Comparison of ENCODE assay signal across 22 cellular contexts in genomic region chrX:43008356-43008755, GRCh38.
DNase-seq lines count a peak whose midpoint lies in the region; ATAC-seq and TF ChIP-seq lines count a peak whose summit lies in the region.
"Had no signal": no experiment of that assay in that cellular context is flagged by ENCODE, and none has a peak within 500 bp of the region (broad histone marks: within the 10 kb centered on the region; RNA-seq: fewer than 3 reads in every experiment).

No MANE protein-coding gene starts in this region.

- H3K4me3 Mint-ChIP-seq in H9 (no peak overlapping the region), WTC11 (no peak overlapping the region)
- H3K4me3 Mint-ChIP-seq: CD8-positive, alpha-beta T cell had no signal

- no peak overlapping the region for H3K9ac ChIP-seq in H9 (ENCODE audit: extremely low read depth, insufficient read length, low read length)
- H3K9ac ChIP-seq: BLaER1 treated with 17β-estradiol and CSF1 and Interleukin-3, amounts not matched to agents 10 nM and 100 nM had no signal

- H2BK5ac ChIP-seq in H9 (ENCODE audit: insufficient read length, low read length), result no peak overlapping the region

- no peak overlapping the region for H4K5ac ChIP-seq in H9 (ENCODE audit: insufficient read length, low read depth, low read length)

- H3K56ac ChIP-seq in H9 (ENCODE audit: insufficient read length, low read depth, low read length), result no peak overlapping the region

- H2AK5ac ChIP-seq in H9 (ENCODE audit: insufficient read length, low read length), result no peak overlapping the region

- ATAC-seq in WTC11 (peak; percentile 50; the same call in 1 of the 2 replicates), HG03135 (IDR thresholded peaks at IDR 0.05; ENCODE audit: unreplicated experiment) (no peak)
- ATAC-seq: CD8-positive, alpha-beta T cell had no signal

- no peak overlapping the region for H4K91ac ChIP-seq in H9 (ENCODE audit: insufficient read length, low read depth, low read length)

- H3K4me1 ChIP-seq in H9 (ENCODE audit: insufficient read depth, low read length), result peaks cover 3% of the 10 kb centered on the region; the same call in 1 of the 2 replicates
- no peaks in the 10 kb centered on the region for H3K4me1 ChIP-seq in osteoblast (ENCODE audit: insufficient read depth, low read length)

- no peak overlapping the region for H4K8ac ChIP-seq in H9 (replicated peaks; ENCODE audit: insufficient read length, low read depth, low read length)

- H3K79me1 ChIP-seq in H9 (ENCODE audit: insufficient read depth, low read depth, low read length, poor library complexity, severe bottlenecking), result no peaks in the 10 kb centered on the region

- H2BK20ac ChIP-seq in H9 (ENCODE audit: low read depth, low read length, poor library complexity, severe bottlenecking), result no peak overlapping the region

- H3K9me3 ChIP-seq in H9 (ENCODE audit: control insufficient read depth, low read depth, low read length), result no peaks in the 10 kb centered on the region
- no peaks in the 10 kb centered on the region for H3K9me3 ChIP-seq in osteoblast (ENCODE audit: low read depth, low read length)
- H3K9me3 ChIP-seq: BLaER1 treated with 17β-estradiol and CSF1 and Interleukin-3, amounts not matched to agents 10 nM and 100 nM; HAP-1 had no signal

- H3K27ac Mint-ChIP-seq in H9 (peak overlapping the region; percentile 56 to 98 (median 88)), WTC11 (peak overlapping the region; percentile 92)
- H3K27ac Mint-ChIP-seq: CD8-positive, alpha-beta T cell had no signal

- H3K36me3 ChIP-seq in osteoblast (ENCODE audit: insufficient read depth, low read length), result no peaks in the 10 kb centered on the region
- H3K36me3 ChIP-seq: BLaER1 treated with 17β-estradiol and CSF1 and Interleukin-3, amounts not matched to agents 10 nM and 100 nM; HAP-1 had no signal

- H4K20me1 ChIP-seq in H9 (ENCODE audit: control insufficient read depth, insufficient read depth, insufficient read length) (no peaks in the 10 kb centered on the region), osteoblast (ENCODE audit: insufficient read depth, low read length) (no peaks in the 10 kb centered on the region)
- H4K20me1 ChIP-seq: BLaER1 treated with 17β-estradiol and CSF1 and Interleukin-3, amounts not matched to agents 10 nM and 100 nM had no signal

- no peak overlapping the region for H2BK15ac ChIP-seq in H9 (ENCODE audit: low read depth, low read length)

- H3K23ac ChIP-seq in H9 (ENCODE audit: insufficient read length, low read depth, low read length), result no peak overlapping the region

- DNase-seq in H9 (no peak), WTC11 (ENCODE audit: low spot score) (no peak), iPS DF 19.7 (ENCODE audit: low read depth, low spot score) (peak; percentile 17), AG08395 (ENCODE audit: low spot score) (no peak), coronary artery (ENCODE audit: low spot score) (no peak), osteoblast (ENCODE audit: insufficient read length, low spot score, missing footprints) (no peak)
- DNase-seq: ACHN; CD8-positive, alpha-beta T cell; GF-D8; Kasumi-1; NCI-H1694; NCI-H2081 treated with DMSO at 0.1 percent for 48 hours; NCI-H2171 treated with DMSO at 0.1 percent for 48 hours; NCI-H446; NCI-H526; PC-9; RPMI8226; SHP77 had no signal

- H3K14ac ChIP-seq in H9 (ENCODE audit: insufficient read depth, low read length), result no peak overlapping the region

- WGBS in H9 (ENCODE audit: extremely low coverage, insufficient read length, low lambda C conversion rate), result no CpG with 5 or more reads among the region's 1 CpG

- H3K27me3 Mint-ChIP-seq in H9 (ENCODE audit: low read depth), result no peaks in the 10 kb centered on the region
- no peaks in the 10 kb centered on the region for H3K27me3 Mint-ChIP-seq in WTC11 (ENCODE audit: low read depth)

- no peak overlapping the region for H3K4me3 ChIP-seq in coronary artery
- H3K4me3 ChIP-seq in osteoblast (ENCODE audit: insufficient read depth, low read length), result no peak overlapping the region
- H3K4me3 ChIP-seq: BLaER1 treated with 17β-estradiol and CSF1 and Interleukin-3, amounts not matched to agents 10 nM and 100 nM; HAP-1; PC-9; SK-N-MC had no signal

- H3K9me3 Mint-ChIP-seq in H9 (peaks cover 15 to 58% of the 10 kb centered on the region in 2 experiments), WTC11 (no peaks in the 10 kb centered on the region)
- H3K9me3 Mint-ChIP-seq: CD8-positive, alpha-beta T cell had no signal

- H3K4me1 Mint-ChIP-seq in H9 (peaks cover 44 to 49% of the 10 kb centered on the region in 2 experiments), WTC11 (peaks cover 42% of the 10 kb centered on the region)

- no peak for TF ChIP-seq CTCF in H9 (conservative IDR thresholded peaks at IDR 0.05)
- TF ChIP-seq CTCF in WTC11 (IDR thresholded peaks at IDR 0.05), result no peak
- TF ChIP-seq CTCF in coronary artery (IDR thresholded peaks at IDR 0.05), result no peak
- TF ChIP-seq CTCF in osteoblast (IDR thresholded peaks at IDR 0.05; ENCODE audit: extremely low read depth, low read depth, low read length), result no peak

- H3K79me2 ChIP-seq in H9 (ENCODE audit: insufficient read depth, low read length) (no peaks in the 10 kb centered on the region), osteoblast (ENCODE audit: insufficient read depth, low read length) (no peaks in the 10 kb centered on the region)

- no peak overlapping the region for H3K4ac ChIP-seq in H9 (ENCODE audit: low read depth, low read length)

- CTCF ChIA-PET in WTC11 (lab: Charles Lee), result no interaction called here

- H3K27me3 ChIP-seq in H9 (ENCODE audit: insufficient read depth, low read length), result no peaks in the 10 kb centered on the region
- H3K27me3 ChIP-seq in osteoblast (ENCODE audit: insufficient read depth, low read length), result no peaks in the 10 kb centered on the region

- no peak overlapping the region for H3K4me2 ChIP-seq in H9 (ENCODE audit: insufficient read depth, insufficient read length, low read length)
- no peak overlapping the region for H3K4me2 ChIP-seq in osteoblast (ENCODE audit: insufficient read depth, low read length)
- H3K4me2 ChIP-seq: BLaER1 treated with 17β-estradiol and CSF1 and Interleukin-3, amounts not matched to agents 10 nM and 100 nM; PC-9 had no signal

- no peaks in the 10 kb centered on the region for H3K23me2 ChIP-seq in H9 (ENCODE audit: insufficient read length, low read depth, low read length, poor library complexity, severe bottlenecking)

- POLR2A ChIA-PET in WTC11 (lab: Charles Lee), result no interaction called here

- H2AFZ ChIP-seq in H9 (ENCODE audit: low read length) (no peak overlapping the region), osteoblast (ENCODE audit: low read length) (no peak overlapping the region)
- H2AFZ ChIP-seq: PC-9 had no signal

- H3K18ac ChIP-seq in H9 (ENCODE audit: insufficient read length, low read depth, low read length), result no peak overlapping the region

- H3K36me3 Mint-ChIP-seq in H9 (ENCODE audit: insufficient read depth in 1 of 3, low read depth in 3 of 3) (peaks cover 14 to 51% (median 24%) of the 10 kb centered on the region in 3 experiments), WTC11 (peaks cover 22% of the 10 kb centered on the region)
- H3K36me3 Mint-ChIP-seq: CD8-positive, alpha-beta T cell had no signal

- H3K27ac ChIP-seq in H9 (ENCODE audit: insufficient read length, low read depth, low read length) (no peak overlapping the region), coronary artery (no peak overlapping the region), osteoblast (ENCODE audit: low read depth, low read length) (no peak overlapping the region)
- H3K27ac ChIP-seq: BLaER1 treated with 17β-estradiol and CSF1 and Interleukin-3, amounts not matched to agents 10 nM and 100 nM; PC-9; SK-N-MC had no signal

- H3T11ph ChIP-seq in H9 (ENCODE audit: low read length), result no peak overlapping the region

- no peak overlapping the region for H2BK12ac ChIP-seq in H9 (ENCODE audit: insufficient read length, low read depth, low read length)

- no peak overlapping the region for H2BK120ac ChIP-seq in H9 (ENCODE audit: low read depth, low read length, poor library complexity, severe bottlenecking)

TF ChIP-seq in WTC11, 78 proteins besides CTCF, POLR2A, EP300 and RAD21 (continues in another document):
- TF ChIP-seq AR (CRISPR knock-in tag; IDR thresholded peaks at IDR 0.05), result no peak
- no peak for TF ChIP-seq NR1H2 (CRISPR knock-in tag; IDR thresholded peaks at IDR 0.05)
- 0 out of 2 replicates have a peak, but pooled peaks have one; percentile 15 for TF ChIP-seq USF2 (CRISPR knock-in tag; IDR thresholded peaks at IDR 0.05)
- TF ChIP-seq EMX1 (CRISPR knock-in tag; IDR thresholded peaks at IDR 0.05), result no peak
